ENCODE assay signal across 27 cellular contexts in the genomic region with DNA sequence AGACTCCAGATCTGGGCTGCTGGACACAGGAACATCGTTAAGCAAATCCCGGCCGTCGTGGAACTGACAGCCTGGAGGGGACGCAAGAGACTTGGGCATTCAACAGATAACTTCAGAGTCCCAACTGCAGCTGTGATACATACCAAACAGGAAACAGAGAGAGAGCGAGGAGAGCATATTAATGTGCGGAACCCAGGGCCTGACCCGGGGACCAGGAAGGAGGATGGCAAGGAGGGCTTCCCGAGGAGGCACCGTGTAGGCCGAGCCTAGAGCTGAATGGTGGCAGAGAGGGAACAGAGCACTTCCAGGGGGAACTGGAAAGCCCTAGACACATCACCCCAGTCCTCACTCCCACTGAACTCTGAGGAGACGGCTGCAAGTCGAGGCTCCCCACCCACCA.
DNase-seq lines count a peak whose midpoint lies in the region; ATAC-seq and TF ChIP-seq lines count a peak whose summit lies in the region.
"Had no signal": no experiment of that assay in that cellular context is flagged by ENCODE, and none has a peak within 500 bp of the region (broad histone marks: within the 10 kb centered on the region; RNA-seq: fewer than 3 reads in every experiment).

No MANE protein-coding gene starts in this region.

- no peak overlapping the region for H4K91ac ChIP-seq in mesenchymal stem cell (ENCODE audit: low read length)

- no peaks in the 10 kb centered on the region for H3K27me3 ChIP-seq in OCI-LY1 (ENCODE audit: insufficient read depth, low read length)
- H3K27me3 ChIP-seq in mesenchymal stem cell (ENCODE audit: control insufficient read depth in 1 of 2, insufficient read depth in 1 of 2, low read length in 2 of 2), result no peaks in the 10 kb centered on the region
- H3K27me3 ChIP-seq in upper lobe of right lung, result no peaks in the 10 kb centered on the region
- H3K27me3 ChIP-seq: BE2C, esophagus squamous epithelium, SJCRH30, tibial artery had no signal

- H3K9me3 ChIP-seq in OCI-LY1 (ENCODE audit: low read length) (peaks cover 8% of the 10 kb centered on the region), mesenchymal stem cell (ENCODE audit: control insufficient read depth, low read length) (peaks cover 7% of the 10 kb centered on the region), upper lobe of right lung (no peaks in the 10 kb centered on the region)
- H3K9me3 ChIP-seq: BE2C had no signal

- peak; percentile 48; the same call in 1 of the 2 replicates for TF ChIP-seq CTCF in OCI-LY1 (IDR thresholded peaks at IDR 0.05; ENCODE audit: low read length)
- TF ChIP-seq CTCF in upper lobe of right lung (IDR thresholded peaks at IDR 0.05), result no peak

- ATAC-seq in upper lobe of right lung, result no peak
- no peak for ATAC-seq in GM18502 (IDR thresholded peaks at IDR 0.05; ENCODE audit: poor library complexity, unreplicated experiment)
- ATAC-seq: mucosa of descending colon, PC-3 had no signal

- H2AK5ac ChIP-seq in mesenchymal stem cell (ENCODE audit: low read length, severe bottlenecking), result peak overlapping the region; percentile 57

- no peak overlapping the region for H3K4ac ChIP-seq in mesenchymal stem cell (ENCODE audit: low read depth in 1 of 2, low read length in 2 of 2)

- H2AFZ ChIP-seq in OCI-LY1 (ENCODE audit: low read length), result 0 out of 2 replicates have a peak overlapping the region, but pooled peaks have one; percentile 6
- no peak overlapping the region for H2AFZ ChIP-seq in mesenchymal stem cell (ENCODE audit: low read depth, low read length)
- H2AFZ ChIP-seq: GM23248 had no signal

- no peak overlapping the region for H3K23ac ChIP-seq in mesenchymal stem cell (ENCODE audit: low read length in 2 of 2)

- H3K36me3 ChIP-seq in OCI-LY1 (ENCODE audit: insufficient read depth, low read length), result peaks cover 11% of the 10 kb centered on the region
- peaks cover 15 to 19% of the 10 kb centered on the region in 2 experiments for H3K36me3 ChIP-seq in mesenchymal stem cell (ENCODE audit: control insufficient read depth in 1 of 2, insufficient read depth in 2 of 2, low read depth in 1 of 2, low read length in 2 of 2)
- H3K36me3 ChIP-seq in upper lobe of right lung, result no peaks in the 10 kb centered on the region
- H3K36me3 ChIP-seq: BE2C had no signal

- H3K79me2 ChIP-seq in OCI-LY1 (ENCODE audit: insufficient read depth, low read length), result peaks cover 5% of the 10 kb centered on the region; the same call in 1 of the 2 replicates

- H3K79me1 ChIP-seq in mesenchymal stem cell (replicated peaks; ENCODE audit: low read length, poor library complexity, severe bottlenecking), result peaks cover 22% of the 10 kb centered on the region

- H3K9ac ChIP-seq in OCI-LY1 (ENCODE audit: low read length), result peak overlapping the region; percentile 43; the same call in 1 of the 2 replicates
- no peak overlapping the region for H3K9ac ChIP-seq in mesenchymal stem cell (ENCODE audit: low read length)
- H3K9ac ChIP-seq: GM23248 had no signal

- H3F3A ChIP-seq in OCI-LY1 (ENCODE audit: insufficient read depth, low read length), result peaks cover 11% of the 10 kb centered on the region

- H4K8ac ChIP-seq in mesenchymal stem cell (ENCODE audit: low read length), result no peak overlapping the region

- H3K4me1 ChIP-seq in OCI-LY1 (ENCODE audit: insufficient read depth, low read length, severe bottlenecking) (peaks cover 67% of the 10 kb centered on the region), mesenchymal stem cell (ENCODE audit: control insufficient read depth, insufficient read depth, low read depth, low read length) (peaks cover 11% of the 10 kb centered on the region), upper lobe of right lung (peaks cover 6% of the 10 kb centered on the region)
- H3K4me1 ChIP-seq: BE2C had no signal

- DNase-seq in activated effector memory CD4-positive, alpha-beta T cell treated with anti-CD3 and anti-CD28 coated beads, Interleukin-2, amount 50 U/mL, for 16 hours, result peak; percentile 41
- no peak for DNase-seq in activated effector memory CD4-positive, alpha-beta T cell treated with Interleukin-2 at 50 U/mL for 16 hours
- DNase-seq in mesenchymal stem cell, result no peak
- DNase-seq in upper lobe of right lung, result peak; percentile 38
- no peak for DNase-seq in NCI-H510A treated with DMSO at 0.1 percent for 48 hours (lab: John Stamatoyannopoulos, UW)
- DNase-seq in NCI-H226, result no peak
- DNase-seq: activated CD4-positive, alpha-beta memory T cell treated with anti-CD3 and anti-CD28 coated beads for 36 hours; activated naive CD4-positive, alpha-beta T cell treated with anti-CD3 and anti-CD28 coated beads, Interleukin-2, amount 50 U/mL, for 16 hours; activated T-cell treated with anti-CD3 and anti-CD28 coated beads, Interleukin-2, amount 50 U/mL, for 1 hour; BE2C; cerebellar nuclear complex; effector memory CD4-positive, alpha-beta T cell; esophagus squamous epithelium; GM23248; KG1; mucosa of descending colon; NCI-H1092 treated with DMSO at 0.1 percent for 48 hours; NCI-H2081; NCI-H69; PC-3; SJCRH30; stimulated activated naive CD4-positive, alpha-beta T cell; tibial artery had no signal

- no peak overlapping the region for H2BK5ac ChIP-seq in mesenchymal stem cell (ENCODE audit: low read depth, low read length, poor library complexity, severe bottlenecking)

- H3K18ac ChIP-seq in mesenchymal stem cell (ENCODE audit: low read depth in 1 of 2, low read length in 2 of 2), result no peak overlapping the region

- H4K20me1 ChIP-seq in OCI-LY1 (ENCODE audit: insufficient read depth, low read length), result no peaks in the 10 kb centered on the region

- no peaks in the 10 kb centered on the region for H3K9me2 ChIP-seq in OCI-LY1 (ENCODE audit: low read depth, low read length)

- H2BK15ac ChIP-seq in mesenchymal stem cell (ENCODE audit: low read depth, poor library complexity, severe bottlenecking), result no peak overlapping the region

- H3K14ac ChIP-seq in mesenchymal stem cell (ENCODE audit: low read length in 2 of 2), result no peak overlapping the region

- intact Hi-C loops in upper lobe of right lung (cut with DNase I), result no loop called here

- H3K27ac ChIP-seq in OCI-LY1 (ENCODE audit: low read depth, low read length, poor library complexity, severe bottlenecking) (peak overlapping the region; percentile 97), mesenchymal stem cell (ENCODE audit: low read length, poor library complexity, severe bottlenecking) (no peak overlapping the region), upper lobe of right lung (no peak overlapping the region)
- H3K27ac ChIP-seq: 22Rv1, esophagus squamous epithelium, GM23248, SJCRH30, tibial artery, VCaP had no signal

- peak overlapping the region in 1 of 2 experiments; percentile 44 for H2BK12ac ChIP-seq in mesenchymal stem cell (ENCODE audit: low read length in 2 of 2)

- no peak overlapping the region for H3K4me3 ChIP-seq in OCI-LY1 (ENCODE audit: low read depth, low read length, poor library complexity, severe bottlenecking)
- no peak overlapping the region for H3K4me3 ChIP-seq in mesenchymal stem cell (ENCODE audit: insufficient read depth in 1 of 2, low read depth in 1 of 2, low read length in 2 of 2)
- no peak overlapping the region for H3K4me3 ChIP-seq in upper lobe of right lung
- H3K4me3 ChIP-seq: esophagus squamous epithelium, GM23248, mucosa of descending colon, SJCRH30, tibial artery had no signal

- WGBS in mesenchymal stem cell, result 97% methylated on average over 13 of the region's 13 CpGs

- no peak overlapping the region for H2BK120ac ChIP-seq in mesenchymal stem cell (ENCODE audit: low read depth, low read length)

- peak overlapping the region; percentile 49 for H3K4me2 ChIP-seq in OCI-LY1 (ENCODE audit: low read length)
- H3K4me2 ChIP-seq in mesenchymal stem cell (ENCODE audit: low read length, poor library complexity, severe bottlenecking), result no peak overlapping the region

Comparison
In these comparisons a context has a peak if more than half of its experiments do, and no peak if none do; other contexts are left out.
1. DNase-seq: peak in activated effector memory CD4-positive, alpha-beta T cell treated with anti-CD3 and anti-CD28 coated beads, Interleukin-2, amount 50 U/mL, for 16 hours (single experiment) and upper lobe of right lung (single experiment); none in activated effector memory CD4-positive, alpha-beta T cell treated with Interleukin-2 at 50 U/mL for 16 hours (single experiment), mesenchymal stem cell (single experiment), NCI-H510A treated with DMSO at 0.1 percent for 48 hours (single experiment) and NCI-H226 (single experiment).